ENCODE assay signal across 21 cellular contexts in genomic region chr2:130967020-130967495, GRCh38.
"Had no signal": no experiment of that assay in that cellular context is flagged by ENCODE, and none has a peak within 500 bp of the region (broad histone marks: within the 10 kb centered on the region; RNA-seq: fewer than 3 reads in every experiment).

No MANE protein-coding gene starts in this region.

- DNase-seq: activated B cell treated with CpG ODN at 0.5 μM for 24 hours; activated CD4-positive, alpha-beta T cell treated with anti-CD3 and anti-CD28 coated beads, Interleukin-2, amount 50 U/mL, for 1 hour; activated CD8-positive, alpha-beta memory T cell treated with anti-CD3 and anti-CD28 coated beads for 24 hours; activated naive CD4-positive, alpha-beta T cell; cerebellar nuclear complex; dermis blood vessel endothelial cell; erythroblast; kidney; left lung; mammary epithelial cell; mucosa of descending colon; naive thymus-derived CD8-positive, alpha-beta T cell; occipital lobe; spleen; stimulated activated CD4-positive, alpha-beta T cell treated with anti-CD3 and anti-CD28 coated beads, Interleukin-1b, Interleukin-23, amount 100 ng/mL, for 48 hours; stimulated activated naive CD8-positive, alpha-beta T cell treated with anti-CD3 and anti-CD28 coated beads, Interleukin-15, amount 100 ng/mL, for 72 hours; T-helper 2 cell; testis had no signal

- H3K9me3 ChIP-seq: breast epithelium, left lung, mucosa of descending colon, prostate gland, spleen, testis had no signal

- H3K4me3 Mint-ChIP-seq: activated B cell treated with CpG ODN at 0.5 μM for 24 hours; naive thymus-derived CD8-positive, alpha-beta T cell; stimulated activated naive CD8-positive, alpha-beta T cell treated with anti-CD3 and anti-CD28 coated beads, Interleukin-15, amount 100 ng/mL, for 72 hours had no signal

- H3K4me3 ChIP-seq: breast epithelium, left lung, mucosa of descending colon, prostate gland, spleen, testis had no signal

- H3K27ac ChIP-seq: breast epithelium, left lung, prostate gland, spleen, testis had no signal

- H3K27me3 ChIP-seq: testis had no signal

- ATAC-seq: left lung; mucosa of descending colon; naive thymus-derived CD8-positive, alpha-beta T cell; sciatic nerve; stimulated activated naive CD8-positive, alpha-beta T cell treated with anti-CD3 and anti-CD28 coated beads, Interleukin-15, amount 100 ng/mL, for 72 hours had no signal

- H3K27ac Mint-ChIP-seq: activated B cell treated with CpG ODN at 0.5 μM for 24 hours; stimulated activated naive CD8-positive, alpha-beta T cell treated with anti-CD3 and anti-CD28 coated beads, Interleukin-15, amount 100 ng/mL, for 72 hours had no signal

- H3K4me1 ChIP-seq: breast epithelium, prostate gland, testis had no signal

- H3K36me3 ChIP-seq: breast epithelium, left lung, prostate gland, spleen had no signal

- H3K9me3 Mint-ChIP-seq: activated B cell treated with CpG ODN at 0.5 μM for 24 hours; naive thymus-derived CD8-positive, alpha-beta T cell; stimulated activated naive CD8-positive, alpha-beta T cell treated with anti-CD3 and anti-CD28 coated beads, Interleukin-15, amount 100 ng/mL, for 72 hours had no signal
